In genomic region chr10:75014516-75015230, GRCh38 we compare ENCODE assay signal across 23 cellular contexts.
DNase-seq lines count a peak whose midpoint lies in the region; ATAC-seq lines count a peak whose summit lies in the region.
"Had no signal": no experiment of that assay in that cellular context is flagged by ENCODE, and none has a peak within 500 bp of the region (broad histone marks: within the 10 kb centered on the region; RNA-seq: fewer than 3 reads in every experiment).

No MANE protein-coding gene starts in this region.

- no peaks in the 10 kb centered on the region for H3K9me3 ChIP-seq in CD8-positive, alpha-beta memory T cell (ENCODE audit: low read length)
- no peaks in the 10 kb centered on the region for H3K9me3 ChIP-seq in naive thymus-derived CD4-positive, alpha-beta T cell (ENCODE audit: control insufficient read depth in 2 of 3, low read length in 3 of 3)
- H3K9me3 ChIP-seq: BE2C, SJSA1, testis had no signal

- CTCF ChIA-PET in CD8-positive, alpha-beta memory T cell (lab: Charles Lee) = no interaction called here
- CTCF ChIA-PET in naive thymus-derived CD4-positive, alpha-beta T cell (lab: Charles Lee) = no interaction called here

- peaks cover 28% of the 10 kb centered on the region for H3K4me1 ChIP-seq in CD8-positive, alpha-beta memory T cell (ENCODE audit: insufficient read depth, low read length)
- peaks cover 18 to 19% of the 10 kb centered on the region in 2 donors for H3K4me1 ChIP-seq in naive thymus-derived CD4-positive, alpha-beta T cell (ENCODE audit: control insufficient read depth in 2 of 2, insufficient read depth in 2 of 2, low read length in 2 of 2)

- H3K27ac Mint-ChIP-seq in activated CD4-positive, alpha-beta T cell treated with anti-CD3 and anti-CD28 coated beads, Interleukin-2, amount 10 ng/mL, durations not matched to agents 24 days and 14 days = no peak overlapping the region
- H3K27ac Mint-ChIP-seq in CD8-positive, alpha-beta memory T cell = peak overlapping the region; percentile 45 to 95 (median 80)
- H3K27ac Mint-ChIP-seq in activated T-helper 17 cell treated with anti-CD3 and anti-CD28 coated beads, Interleukin-2, amount 50 U/mL, for 72 hours = peak overlapping the region; percentile 89
- H3K27ac Mint-ChIP-seq in naive thymus-derived CD4-positive, alpha-beta T cell = peak overlapping the region in 6 of 9 donors; percentile 33 to 91 (median 80)

- peak overlapping the region; percentile 36 for H3K4me3 ChIP-seq in CD8-positive, alpha-beta memory T cell (ENCODE audit: low read length)
- peak overlapping the region; percentile 18 for H3K4me3 ChIP-seq in naive thymus-derived CD4-positive, alpha-beta T cell (ENCODE audit: low read length)
- H3K4me3 ChIP-seq: SJSA1, testis had no signal

- no peaks in the 10 kb centered on the region for H3K36me3 ChIP-seq in CD8-positive, alpha-beta memory T cell (ENCODE audit: insufficient read depth, low read length)
- peaks cover 0 to 5% (median 0%) of the 10 kb centered on the region in 3 experiments for H3K36me3 ChIP-seq in naive thymus-derived CD4-positive, alpha-beta T cell (ENCODE audit: control insufficient read depth in 2 of 3, insufficient read depth in 3 of 3, low read length in 3 of 3)
- H3K36me3 ChIP-seq: BE2C, SJSA1 had no signal

- no peaks in the 10 kb centered on the region for H3K27me3 ChIP-seq in CD8-positive, alpha-beta memory T cell (ENCODE audit: insufficient read depth, low read length, poor library complexity, severe bottlenecking)
- no peaks in the 10 kb centered on the region for H3K27me3 ChIP-seq in naive thymus-derived CD4-positive, alpha-beta T cell (ENCODE audit: control insufficient read depth in 2 of 2, insufficient read depth in 2 of 2, low read length in 2 of 2)
- H3K27me3 ChIP-seq: BE2C, SJSA1, testis had no signal

- peaks cover 31% of the 10 kb centered on the region for H3K4me1 Mint-ChIP-seq in activated CD4-positive, alpha-beta T cell treated with anti-CD3 and anti-CD28 coated beads, Interleukin-2, amount 10 ng/mL, durations not matched to agents 24 days and 14 days
- H3K4me1 Mint-ChIP-seq in CD8-positive, alpha-beta memory T cell = peaks cover 43 to 56% (median 54%) of the 10 kb centered on the region in 3 donors
- peaks cover 37% of the 10 kb centered on the region for H3K4me1 Mint-ChIP-seq in activated T-helper 17 cell treated with anti-CD3 and anti-CD28 coated beads, Interleukin-2, amount 50 U/mL, for 72 hours
- peaks cover 13 to 59% (median 49%) of the 10 kb centered on the region in 7 donors for H3K4me1 Mint-ChIP-seq in naive thymus-derived CD4-positive, alpha-beta T cell

- H3K4me3 Mint-ChIP-seq in activated CD4-positive, alpha-beta T cell treated with anti-CD3 and anti-CD28 coated beads, Interleukin-2, amount 10 ng/mL, durations not matched to agents 24 days and 14 days = no peak overlapping the region
- H3K4me3 Mint-ChIP-seq in CD8-positive, alpha-beta memory T cell = peak overlapping the region in 6 of 7 donors; percentile 47 to 77 (median 60)
- peak overlapping the region; percentile 79 for H3K4me3 Mint-ChIP-seq in activated T-helper 17 cell treated with anti-CD3 and anti-CD28 coated beads, Interleukin-2, amount 50 U/mL, for 72 hours
- peak overlapping the region in 7 of 10 donors; percentile 21 to 77 (median 37) for H3K4me3 Mint-ChIP-seq in naive thymus-derived CD4-positive, alpha-beta T cell
- H3K4me3 Mint-ChIP-seq: nephron progenitor cell had no signal

- intact Hi-C loops in activated CD4-positive, alpha-beta T cell treated with anti-CD3 and anti-CD28 coated beads, Interleukin-2, amount 10 ng/mL, durations not matched to agents 24 days and 14 days (cut with micrococcal nuclease) = loop anchor here (5.0 to 10.0 kb wide), 3 partner anchors 257 to 600 kb away; no protein-coding TSS in a partner anchor
- intact Hi-C loops in naive thymus-derived CD4-positive, alpha-beta T cell (cut with micrococcal nuclease) = loop anchor here in 1 of 2 donors (2.0 to 10.0 kb wide), 2 partner anchors 36 to 120 kb away; no protein-coding TSS in a partner anchor

- ATAC-seq in activated T-helper 17 cell treated with anti-CD3 and anti-CD28 coated beads, Interleukin-2, amount 50 U/mL, for 72 hours (replicated peaks) = no peak
- peak; percentile 80 for ATAC-seq in naive thymus-derived CD4-positive, alpha-beta T cell
- ATAC-seq in GM21367 (IDR thresholded peaks at IDR 0.05; ENCODE audit: unreplicated experiment) = no peak
- ATAC-seq: PC-3 had no signal

- no peaks in the 10 kb centered on the region for H3K9me3 Mint-ChIP-seq in activated CD4-positive, alpha-beta T cell treated with anti-CD3 and anti-CD28 coated beads, Interleukin-2, amount 10 ng/mL, durations not matched to agents 24 days and 14 days
- no peaks in the 10 kb centered on the region for H3K9me3 Mint-ChIP-seq in CD8-positive, alpha-beta memory T cell
- H3K9me3 Mint-ChIP-seq in activated T-helper 17 cell treated with anti-CD3 and anti-CD28 coated beads, Interleukin-2, amount 50 U/mL, for 72 hours = no peaks in the 10 kb centered on the region
- peaks cover 0 to 2% (median 0%) of the 10 kb centered on the region in 11 donors for H3K9me3 Mint-ChIP-seq in naive thymus-derived CD4-positive, alpha-beta T cell
- H3K9me3 Mint-ChIP-seq: activated T-cell treated with anti-CD3 and anti-CD28 coated beads, Interleukin-2, amount 50 U/mL, for 4 hours; nephron progenitor cell had no signal

- peaks cover 10% of the 10 kb centered on the region for H3K36me3 Mint-ChIP-seq in activated CD4-positive, alpha-beta T cell treated with anti-CD3 and anti-CD28 coated beads, Interleukin-2, amount 10 ng/mL, durations not matched to agents 24 days and 14 days (ENCODE audit: low read depth)
- H3K36me3 Mint-ChIP-seq in CD8-positive, alpha-beta memory T cell = peaks cover 3 to 52% (median 5%) of the 10 kb centered on the region in 3 donors
- H3K36me3 Mint-ChIP-seq in activated T-helper 17 cell treated with anti-CD3 and anti-CD28 coated beads, Interleukin-2, amount 50 U/mL, for 72 hours (ENCODE audit: low read depth) = peaks cover 3% of the 10 kb centered on the region
- peaks cover 3 to 26% (median 15%) of the 10 kb centered on the region in 5 donors for H3K36me3 Mint-ChIP-seq in naive thymus-derived CD4-positive, alpha-beta T cell

- POLR2A ChIA-PET in CD8-positive, alpha-beta memory T cell (lab: Charles Lee) = no interaction called here
- POLR2A ChIA-PET in naive thymus-derived CD4-positive, alpha-beta T cell (lab: Charles Lee) = no interaction called here

- H3K27ac ChIP-seq in CD8-positive, alpha-beta memory T cell (ENCODE audit: low read depth, low read length) = no peak overlapping the region
- no peak overlapping the region for H3K27ac ChIP-seq in naive thymus-derived CD4-positive, alpha-beta T cell (ENCODE audit: low read depth, low read length)
- H3K27ac ChIP-seq: SJSA1, testis had no signal

- H3K27me3 Mint-ChIP-seq in activated CD4-positive, alpha-beta T cell treated with anti-CD3 and anti-CD28 coated beads, Interleukin-2, amount 10 ng/mL, durations not matched to agents 24 days and 14 days = no peaks in the 10 kb centered on the region
- no peaks in the 10 kb centered on the region for H3K27me3 Mint-ChIP-seq in CD8-positive, alpha-beta memory T cell
- H3K27me3 Mint-ChIP-seq in activated T-helper 17 cell treated with anti-CD3 and anti-CD28 coated beads, Interleukin-2, amount 50 U/mL, for 72 hours = no peaks in the 10 kb centered on the region
- no peaks in the 10 kb centered on the region for H3K27me3 Mint-ChIP-seq in naive thymus-derived CD4-positive, alpha-beta T cell

- DNase-seq in activated CD4-positive, alpha-beta T cell treated with anti-CD3 and anti-CD28 coated beads, Interleukin-2, amount 10 ng/mL, durations not matched to agents 24 days and 14 days = peak; percentile 74
- DNase-seq in activated CD4-positive, alpha-beta T cell treated with anti-CD3 and anti-CD28 coated beads for 4 hours = no peak
- peak in 4 of 5 donors; percentile 31 to 55 (median 42) for DNase-seq in CD8-positive, alpha-beta memory T cell
- DNase-seq in naive thymus-derived CD4-positive, alpha-beta T cell = peak in 5 of 9 donors; percentile 16 to 31 (median 22)
- DNase-seq in SIG-M5 (lab: John Stamatoyannopoulos, UW) (no peak), NCI-H2227 treated with DMSO at 0.1 percent for 48 hours (lab: John Stamatoyannopoulos, UW) (no peak)
- DNase-seq: 8988T; activated CD4-positive, alpha-beta T cell treated with anti-CD3 and anti-CD28 coated beads for 1 hour; activated T-cell treated with anti-CD3 and anti-CD28 coated beads, Interleukin-2, amount 50 U/mL, for 4 hours; DMS153; mammary epithelial cell; NCI-H1092 treated with DMSO at 0.1 percent for 48 hours; NCI-H2107; NCI-H526 treated with DMSO at 0.1 percent for 48 hours; nephron progenitor cell; PC-3; stimulated activated CD4-positive, alpha-beta T cell treated with anti-CD3 and anti-CD28 coated beads, Interleukin-4, amount 100 ng/mL, for 24 hours; T1000; testis had no signal

Comparison
In these comparisons a context has a peak if more than half of its experiments do, and no peak if none do; other contexts are left out.
1. DNase-seq: peak in activated CD4-positive, alpha-beta T cell treated with anti-CD3 and anti-CD28 coated beads, Interleukin-2, amount 10 ng/mL, durations not matched to agents 24 days and 14 days (single experiment), CD8-positive, alpha-beta memory T cell (4 of 5) and naive thymus-derived CD4-positive, alpha-beta T cell (5 of 9); none in activated CD4-positive, alpha-beta T cell treated with anti-CD3 and anti-CD28 coated beads for 4 hours (0 of 2), SIG-M5 (single experiment) and NCI-H2227 treated with DMSO at 0.1 percent for 48 hours (single experiment).